Comparison of ENCODE assay signal across 8 cellular contexts in genomic region chr19:52270266-52270885, GRCh38. TPM values are rescaled to one million over a fixed set of nuclear protein-coding genes. Genes with fewer than 3 reads are reported as not detected.
DNase-seq lines count a peak whose midpoint lies in the region; ATAC-seq and TF ChIP-seq lines count a peak whose summit lies in the region.

No MANE protein-coding gene starts in this region.

- H3K27ac ChIP-seq in CD4-positive, alpha-beta T cell (ENCODE audit: low read depth, low read length): peak overlapping the region; percentile 95
- no peak overlapping the region for H3K27ac ChIP-seq in H9 (ENCODE audit: insufficient read length, low read depth, low read length)

- H4K20me1 ChIP-seq in H9 (ENCODE audit: control insufficient read depth, insufficient read depth, insufficient read length): no peaks in the 10 kb centered on the region

- H2BK5ac ChIP-seq in H9 (ENCODE audit: insufficient read length, low read length): no peak overlapping the region

- H3K36me3 Mint-ChIP-seq in CD4-positive, alpha-beta T cell (ENCODE audit: low read depth): peaks cover 60% of the 10 kb centered on the region
- peaks cover 40 to 41% (median 41%) of the 10 kb centered on the region in 3 experiments for H3K36me3 Mint-ChIP-seq in H9 (ENCODE audit: insufficient read depth in 1 of 3, low read depth in 3 of 3)
- H3K36me3 Mint-ChIP-seq in T-cell: peaks cover 46% of the 10 kb centered on the region
- H3K36me3 Mint-ChIP-seq in natural killer cell treated with Interleukin-12 subunit alpha and Interleukin-12 subunit beta and Interleukin-15 and Interleukin-18, amount 100 ng/mL, for 72 hours: peaks cover 38% of the 10 kb centered on the region

- peaks cover 48% of the 10 kb centered on the region for H3K4me1 Mint-ChIP-seq in CD4-positive, alpha-beta T cell (ENCODE audit: low read depth)
- H3K4me1 Mint-ChIP-seq in H9 (peaks cover 20 to 25% of the 10 kb centered on the region in 2 experiments), T-cell (peaks cover 37 to 53% (median 46%) of the 10 kb centered on the region in 3 donors)
- peaks cover 33 to 38% of the 10 kb centered on the region in 2 donors for H3K4me1 Mint-ChIP-seq in natural killer cell treated with Interleukin-12 subunit alpha and Interleukin-12 subunit beta and Interleukin-15 and Interleukin-18, amount 100 ng/mL, for 72 hours (ENCODE audit: low read depth in 2 of 2)

- POLR2A ChIA-PET in CD4-positive, alpha-beta T cell (lab: Charles Lee): interaction anchor here (1.0 to 1.6 kb wide), 3 partner anchors 9 to 465 kb away, joined by 3 to 6 read pairs (median 4); partner anchors contain the start of gene PPP2R1A
- POLR2A ChIA-PET in T-cell (lab: Charles Lee): no interaction called here

- peak overlapping the region; percentile 17 for H3K18ac ChIP-seq in H9 (ENCODE audit: insufficient read length, low read depth, low read length)

- H2AK5ac ChIP-seq in H9 (ENCODE audit: insufficient read length, low read length): no peak overlapping the region

- H3K4ac ChIP-seq in H9 (ENCODE audit: low read depth, low read length): peak overlapping the region; percentile 53; the same call in 1 of the 2 replicates

- no peak overlapping the region for H3T11ph ChIP-seq in H9 (ENCODE audit: low read length)

- no peak overlapping the region for H2BK15ac ChIP-seq in H9 (ENCODE audit: low read depth, low read length)

- peak in 2 of 10 experiments; percentile 0 to 3 for DNase-seq in CD4-positive, alpha-beta T cell
- DNase-seq in H9 (no peak), T-cell (peak in 2 of 34 experiments; percentile 2 to 10), epithelial cell of esophagus (ENCODE audit: low read depth) (peak; percentile 2), medulla oblongata (ENCODE audit: extremely low spot score) (no peak)
- no peak for DNase-seq in natural killer cell treated with Interleukin-12 subunit alpha and Interleukin-12 subunit beta and Interleukin-15 and Interleukin-18, amount 100 ng/mL, for 72 hours (ENCODE audit: low spot score)

- no peak overlapping the region for H2BK12ac ChIP-seq in H9 (ENCODE audit: insufficient read length, low read depth, low read length)

- no peaks in the 10 kb centered on the region for H3K4me1 ChIP-seq in H9 (ENCODE audit: insufficient read depth, low read length)

- H3K4me2 ChIP-seq in H9 (ENCODE audit: insufficient read depth, insufficient read length, low read length): peak overlapping the region; percentile 85

- no peak overlapping the region for H2BK20ac ChIP-seq in H9 (ENCODE audit: low read depth, low read length, poor library complexity, severe bottlenecking)

- no peak overlapping the region for H3K56ac ChIP-seq in H9 (ENCODE audit: insufficient read length, low read depth, low read length)

- H3K27me3 ChIP-seq in CD4-positive, alpha-beta T cell (ENCODE audit: control insufficient read depth, insufficient read depth, low read length): no peaks in the 10 kb centered on the region
- H3K27me3 ChIP-seq in H9 (ENCODE audit: insufficient read depth, low read length): no peaks in the 10 kb centered on the region

- H3K79me1 ChIP-seq in H9 (ENCODE audit: insufficient read depth, low read depth, low read length, poor library complexity, severe bottlenecking): peaks cover 18% of the 10 kb centered on the region

- WGBS in H9 (ENCODE audit: extremely low coverage, insufficient read length, low lambda C conversion rate): no CpG with 5 or more reads among the region's 11 CpGs

- peak overlapping the region; percentile 90 for H3K27ac Mint-ChIP-seq in CD4-positive, alpha-beta T cell
- H3K27ac Mint-ChIP-seq in H9 (peak overlapping the region; percentile 26 to 99 (median 86)), T-cell (peak overlapping the region; percentile 93 to 94)
- peak overlapping the region; percentile 86 to 96 for H3K27ac Mint-ChIP-seq in natural killer cell treated with Interleukin-12 subunit alpha and Interleukin-12 subunit beta and Interleukin-15 and Interleukin-18, amount 100 ng/mL, for 72 hours

- no peak overlapping the region for H2AFZ ChIP-seq in H9 (ENCODE audit: low read length)

- H3K4me3 Mint-ChIP-seq in CD4-positive, alpha-beta T cell: peak overlapping the region; percentile 97
- H3K4me3 Mint-ChIP-seq in H9 (peak overlapping the region; percentile 91 to 94), T-cell (peak overlapping the region; percentile 88 to 98 (median 95))
- H3K4me3 Mint-ChIP-seq in natural killer cell treated with Interleukin-12 subunit alpha and Interleukin-12 subunit beta and Interleukin-15 and Interleukin-18, amount 100 ng/mL, for 72 hours: peak overlapping the region; percentile 95

- H3K79me2 ChIP-seq in H9 (ENCODE audit: insufficient read depth, low read length): peaks cover 41% of the 10 kb centered on the region

- H3K23me2 ChIP-seq in H9 (ENCODE audit: insufficient read length, low read depth, low read length, poor library complexity, severe bottlenecking): peaks cover 6% of the 10 kb centered on the region

- H3K9me3 Mint-ChIP-seq in CD4-positive, alpha-beta T cell: peaks cover 8% of the 10 kb centered on the region
- H3K9me3 Mint-ChIP-seq in H9: peaks cover 4 to 15% of the 10 kb centered on the region in 2 experiments
- peaks cover 12 to 19% (median 17%) of the 10 kb centered on the region in 3 donors for H3K9me3 Mint-ChIP-seq in T-cell
- H3K9me3 Mint-ChIP-seq in natural killer cell treated with Interleukin-12 subunit alpha and Interleukin-12 subunit beta and Interleukin-15 and Interleukin-18, amount 100 ng/mL, for 72 hours: peaks cover 3% of the 10 kb centered on the region

- intact Hi-C loops in CD4-positive, alpha-beta T cell (cut with DNase I, micrococcal nuclease): no loop called here

- no peak for ATAC-seq in CD4-positive, alpha-beta T cell (ENCODE audit: poor library complexity)
- ATAC-seq in T-cell (replicated peaks in 1 of 4) (no peak), GM18873 (IDR thresholded peaks at IDR 0.05; ENCODE audit: low FRiP score, unreplicated experiment) (no peak), GM21619 (IDR thresholded peaks at IDR 0.05; ENCODE audit: unreplicated experiment) (no peak)
- no peak for ATAC-seq in natural killer cell treated with Interleukin-12 subunit alpha and Interleukin-12 subunit beta and Interleukin-15 and Interleukin-18, amount 100 ng/mL, for 72 hours

- peak overlapping the region; percentile 100 for H3K14ac ChIP-seq in H9 (ENCODE audit: insufficient read depth, low read length)

- no peak overlapping the region for H4K91ac ChIP-seq in H9 (ENCODE audit: insufficient read length, low read depth, low read length)

- no peaks in the 10 kb centered on the region for H3K27me3 Mint-ChIP-seq in CD4-positive, alpha-beta T cell
- H3K27me3 Mint-ChIP-seq in H9 (ENCODE audit: low read depth) (no peaks in the 10 kb centered on the region), T-cell (no peaks in the 10 kb centered on the region)
- no peaks in the 10 kb centered on the region for H3K27me3 Mint-ChIP-seq in natural killer cell treated with Interleukin-12 subunit alpha and Interleukin-12 subunit beta and Interleukin-15 and Interleukin-18, amount 100 ng/mL, for 72 hours

- peak overlapping the region; percentile 96 for H3K9ac ChIP-seq in H9 (ENCODE audit: extremely low read depth, insufficient read length, low read length)

- H4K8ac ChIP-seq in H9 (replicated peaks; ENCODE audit: insufficient read length, low read depth, low read length): no peak overlapping the region

- TF ChIP-seq CTCF in CD4-positive, alpha-beta T cell (IDR thresholded peaks at IDR 0.05): no peak
- TF ChIP-seq CTCF in H9 (conservative IDR thresholded peaks at IDR 0.05) (no peak), epithelial cell of esophagus (IDR thresholded peaks at IDR 0.05; ENCODE audit: insufficient read depth, low read depth, low read length, missing control alignments) (no peak)

- peak overlapping the region; percentile 99 for H3K4me3 ChIP-seq in epithelial cell of esophagus (ENCODE audit: low read length)

- peaks cover 14% of the 10 kb centered on the region for H3K9me3 ChIP-seq in CD4-positive, alpha-beta T cell (ENCODE audit: control insufficient read depth, low read length)
- H3K9me3 ChIP-seq in H9 (ENCODE audit: control insufficient read depth, low read depth, low read length): no peaks in the 10 kb centered on the region

- H2BK120ac ChIP-seq in H9 (ENCODE audit: low read depth, low read length, poor library complexity, severe bottlenecking): no peak overlapping the region

- H4K5ac ChIP-seq in H9 (ENCODE audit: insufficient read length, low read depth, low read length): no peak overlapping the region

- H3K23ac ChIP-seq in H9 (ENCODE audit: insufficient read length, low read depth, low read length): no peak overlapping the region

- CTCF ChIA-PET in CD4-positive, alpha-beta T cell (lab: Charles Lee): no interaction called here
- CTCF ChIA-PET in T-cell (lab: Charles Lee): no interaction called here

RNA-seq across cellular contexts. Expression of gene ZNF766, which starts 1.0 kb away (rescaled TPM):
- 10 to 100 TPM; 39.3 to 43.2 TPM for total RNA-seq in CD4-positive, alpha-beta T cell
- total RNA-seq in H9 (2021) (31.4 and 33.6 TPM in 2 replicates), T-cell (10 to 100 TPM; 40.3 to 46.6 (median 42.0) TPM)
- 10 to 100 TPM; 13.3 to 18.1 TPM for total RNA-seq in natural killer cell treated with Interleukin-12 subunit alpha and Interleukin-12 subunit beta and Interleukin-15 and Interleukin-18, amount 100 ng/mL, for 72 hours

RNA-seq across cellular contexts. Expression of gene ZNF480, which starts 26.6 kb away (rescaled TPM):
- total RNA-seq in CD4-positive, alpha-beta T cell: 1 to 10 TPM; 4.8 to 5.3 TPM
- 39.2 and 42.5 TPM in 2 replicates for total RNA-seq in H9 (2021)
- 10 to 100 TPM in 4 of 5 donors, 1 to 10 TPM in 1; 9.3 to 22.1 (median 18.9) TPM for total RNA-seq in T-cell
- total RNA-seq in natural killer cell treated with Interleukin-12 subunit alpha and Interleukin-12 subunit beta and Interleukin-15 and Interleukin-18, amount 100 ng/mL, for 72 hours: 10 to 100 TPM in 1 of 2 donors, 1 to 10 TPM in 1; 7.0 to 11.2 TPM
